In the genomic region with DNA sequence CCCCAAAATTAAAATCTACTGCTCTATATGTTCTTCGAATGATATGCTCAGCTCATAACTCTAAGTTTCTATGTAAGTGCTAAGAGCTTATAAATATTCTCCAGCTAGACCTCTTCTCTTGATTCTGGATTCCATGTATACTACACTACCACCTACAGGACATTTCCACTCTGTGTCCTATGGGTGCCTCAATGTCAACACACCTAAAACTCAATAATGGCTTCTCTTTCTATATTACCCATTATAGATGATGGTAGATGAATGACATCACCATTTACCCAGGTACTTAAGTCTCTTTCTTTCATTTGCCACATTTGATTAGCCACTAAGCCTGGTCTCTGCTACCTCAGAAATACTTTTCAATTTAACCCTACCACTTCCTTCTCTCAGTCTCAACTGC, we compare ENCODE assay signal across 9 cellular contexts. TPM values are rescaled to one million over a fixed set of nuclear protein-coding genes. Genes with fewer than 3 reads are reported as not detected.
A peak's percentile ranks its signal among the peaks of the same experiment; 100 is the strongest.
DNase-seq lines count a peak whose midpoint lies in the region; ATAC-seq, FAIRE-seq and TF ChIP-seq lines count a peak whose summit lies in the region.
"Had no signal": no experiment of that assay in that cellular context is flagged by ENCODE, and none has a peak within 500 bp of the region (broad histone marks: within the 10 kb centered on the region; RNA-seq: fewer than 3 reads in every experiment).

No MANE protein-coding gene starts in this region.

- H3K9me1 ChIP-seq in K562 (ENCODE audit: control insufficient read depth, insufficient read depth, low read length), result no peaks in the 10 kb centered on the region

- 0% methylated on average over 1 of the region's 1 CpG for WGBS in K562 (ENCODE audit: insufficient coverage, low coverage, missing lambda C conversion rate)
- 0 to 90% (median 54%) methylated on average over 1 of the region's 1 CpG for WGBS in psoas muscle, 3 donors
- 0 to 78% (median 35%) methylated on average over 1 of the region's 1 CpG for WGBS in small intestine, 3 donors

- H3K27me3 ChIP-seq in K562 (ENCODE audit: control insufficient read depth in 2 of 2, insufficient read depth in 2 of 2, low read length in 2 of 2), result no peaks in the 10 kb centered on the region
- no peaks in the 10 kb centered on the region for H3K27me3 ChIP-seq in psoas muscle (ENCODE audit: insufficient read depth in 3 of 3, low read length in 2 of 3)
- no peaks in the 10 kb centered on the region for H3K27me3 ChIP-seq in small intestine (ENCODE audit: control insufficient read depth in 2 of 2, insufficient read depth in 2 of 2, low read length in 2 of 2)
- H3K27me3 ChIP-seq: BLaER1 treated with 17β-estradiol and CSF1 and Interleukin-3, amounts not matched to agents 10 nM and 100 nM had no signal

- no peaks in the 10 kb centered on the region for H3K36me3 ChIP-seq in K562 (ENCODE audit: control insufficient read depth, insufficient read depth, low read length)
- H3K36me3 ChIP-seq in psoas muscle (ENCODE audit: insufficient read depth in 1 of 2, low read depth in 1 of 2), result no peaks in the 10 kb centered on the region
- no peaks in the 10 kb centered on the region for H3K36me3 ChIP-seq in small intestine (ENCODE audit: control insufficient read depth in 2 of 2, insufficient read depth in 2 of 2, low read length in 2 of 2)
- H3K36me3 ChIP-seq: BLaER1 treated with 17β-estradiol and CSF1 and Interleukin-3, amounts not matched to agents 10 nM and 100 nM had no signal

- no peak for TF ChIP-seq EP300 in K562 (IDR thresholded peaks at IDR 0.05; ENCODE audit: low read length)

- no TSS peak for BruUV-seq in K562 (replicated peaks; lab: Mats Ljungman, UMichigan)

- H3K9me3 ChIP-seq in K562 (replicated peaks; ENCODE audit: control insufficient read depth, insufficient read depth, low read depth, low read length) (no peaks in the 10 kb centered on the region), psoas muscle (no peaks in the 10 kb centered on the region), small intestine (ENCODE audit: control insufficient read depth, low read depth) (no peaks in the 10 kb centered on the region)

- TF ChIP-seq RAD21 in K562 (CRISPR knock-in tag; conservative IDR thresholded peaks at IDR 0.05 in 1 of 2, IDR thresholded peaks at IDR 0.05 in 1 of 2), result peak; percentile 60 to 86

- in situ Hi-C loops in K562 (cut with MboI), result no loop called here

- intact Hi-C loops in K562 (cut with micrococcal nuclease), result loop anchor here (1.0 to 2.0 kb wide), 4 partner anchors 87 to 237 kb away; no protein-coding TSS in a partner anchor
- intact Hi-C loops in psoas muscle (cut with DNase I), result loop anchor here in 1 of 2 donors (5.0 kb wide), 1 partner anchor 85 kb away; no protein-coding TSS in a partner anchor

- POLR2A ChIA-PET in K562 (lab: Yijun Ruan, JAX), result interaction anchor here (0.7 to 1.2 kb wide), 3 partner anchors 21 to 35 kb away, joined by 3 to 4 read pairs (median 3); no protein-coding TSS in a partner anchor

- H3K27ac ChIP-seq in K562 (ENCODE audit: extremely low read depth, low read depth, low read length), result no peak overlapping the region
- no peak overlapping the region for H3K27ac ChIP-seq in psoas muscle
- no peak overlapping the region for H3K27ac ChIP-seq in small intestine (ENCODE audit: low read depth in 1 of 2, low read length in 1 of 2)
- H3K27ac ChIP-seq: BLaER1 treated with 17β-estradiol and CSF1 and Interleukin-3, amounts not matched to agents 10 nM and 100 nM had no signal

- H4K20me1 ChIP-seq in K562 (replicated peaks; ENCODE audit: control insufficient read depth, insufficient read depth, low read length), result no peaks in the 10 kb centered on the region
- H4K20me1 ChIP-seq: BLaER1 treated with 17β-estradiol and CSF1 and Interleukin-3, amounts not matched to agents 10 nM and 100 nM had no signal

- DNase-seq in NCI-H2196 treated with DMSO at 0.1 percent for 48 hours (lab: John Stamatoyannopoulos, UW; ENCODE audit: unreplicated experiment) (peak; percentile 5), NCI-H2196 (lab: John Stamatoyannopoulos, UW; ENCODE audit: unreplicated experiment) (no peak), NB4 (ENCODE audit: low read depth) (peak; percentile 21), K562 (ENCODE audit: extremely low read depth in 1 of 4, low spot score in 3 of 4) (peak in 3 of 4 experiments; percentile 32 to 57 (median 46)), psoas muscle (no peak), middle frontal gyrus (ENCODE audit: extremely low spot score, low spot score) (no peak), small intestine (no peak)

- no peak overlapping the region for H2AFZ ChIP-seq in K562 (ENCODE audit: low read depth, low read length)

- FAIRE-seq in K562 (lab: Jason Lieb, UNC) (peak; percentile 67), small intestine (lab: Jason Lieb, UNC) (no peak)

- no peak overlapping the region for H3K9ac ChIP-seq in K562 (ENCODE audit: insufficient read depth in 1 of 2, low read depth in 2 of 2, low read length in 2 of 2)
- H3K9ac ChIP-seq: BLaER1 treated with 17β-estradiol and CSF1 and Interleukin-3, amounts not matched to agents 10 nM and 100 nM had no signal

- peaks cover 0 to 9% of the 10 kb centered on the region in 2 experiments; a peak in 3 of 5 replicates for H3K4me1 ChIP-seq in K562 (replicated peaks in 1 of 2; ENCODE audit: control insufficient read depth in 2 of 2, insufficient read depth in 2 of 2, low read length in 2 of 2)
- peaks cover 8% of the 10 kb centered on the region for H3K4me1 ChIP-seq in psoas muscle
- H3K4me1 ChIP-seq in small intestine (ENCODE audit: control insufficient read depth in 2 of 2, insufficient read depth in 1 of 2, low read depth in 1 of 2, low read length in 1 of 2), result no peaks in the 10 kb centered on the region

- TF ChIP-seq POLR2A in NB4 (IDR thresholded peaks at IDR 0.05; ENCODE audit: extremely low read depth, insufficient read length) (no peak), K562 (conservative IDR thresholded peaks at IDR 0.05) (no peak)

- CTCF ChIA-PET in K562 (lab: Yijun Ruan, JAX; ENCODE audit: low intra/inter-chr PET ratio), result interaction anchor here (0.6 to 1.6 kb wide), 2 partner anchors 143 to 237 kb away, joined by 3 to 7 read pairs; a partner anchor contains a TSS

- no peaks in the 10 kb centered on the region for H3K79me2 ChIP-seq in K562 (ENCODE audit: control insufficient read depth, insufficient read depth, low read length)

- H3K4me3 ChIP-seq in NB4 (ENCODE audit: low read depth, low read length) (no peak overlapping the region), K562 (no peak overlapping the region), psoas muscle (no peak overlapping the region), small intestine (ENCODE audit: low read depth in 1 of 2, low read length in 2 of 2) (no peak overlapping the region)
- H3K4me3 ChIP-seq: BLaER1 treated with 17β-estradiol and CSF1 and Interleukin-3, amounts not matched to agents 10 nM and 100 nM had no signal

- peak; percentile 90 for ATAC-seq in K562
- ATAC-seq in psoas muscle, result peak in 2 of 4 donors; percentile 43 to 72
- ATAC-seq in GM18858 (IDR thresholded peaks at IDR 0.05; ENCODE audit: unreplicated experiment), result no peak

- H3K4me2 ChIP-seq in K562 (ENCODE audit: insufficient read depth, low read length), result no peak overlapping the region
- H3K4me2 ChIP-seq: BLaER1 treated with 17β-estradiol and CSF1 and Interleukin-3, amounts not matched to agents 10 nM and 100 nM had no signal

- peak; percentile 16 for TF ChIP-seq CTCF in NB4 (IDR thresholded peaks at IDR 0.05; ENCODE audit: low read depth, low read length)
- TF ChIP-seq CTCF in K562 (IDR thresholded peaks at IDR 0.05 in 2 of 3, conservative IDR thresholded peaks at IDR 0.05 in 1 of 3; ENCODE audit: insufficient read depth in 2 of 3, low read depth in 1 of 3, low read length in 3 of 3), result peak; percentile 42 to 77 (median 62); a peak in 5 of 6 replicates
- peak; percentile 36 for TF ChIP-seq CTCF in psoas muscle (IDR thresholded peaks at IDR 0.05)

TF ChIP-seq in K562, 482 proteins besides CTCF, POLR2A, EP300 and RAD21 (continues in another document):
- TF ChIP-seq ZNF124 (CRISPR knock-in tag; IDR thresholded peaks at IDR 0.05) (no peak), SRSF9 (IDR thresholded peaks at IDR 0.05; ENCODE audit: borderline replicate concordance, low read depth, low read length) (no peak), FOXK2 (conservative IDR thresholded peaks at IDR 0.05 in 1 of 2, IDR thresholded peaks at IDR 0.05 in 1 of 2; ENCODE audit: low read depth in 2 of 2) (peak; percentile 70 to 75), ZNF707 (CRISPR knock-in tag; conservative IDR thresholded peaks at IDR 0.05) (no peak)

RNA-seq across cellular contexts. Expression of a gene that starts 41.3 kb away (rescaled TPM):
- total RNA-seq in K562 (2011; cell fraction: chromatin; rRNA removed; ENCODE audit: low replicate concordance), result 4.0 and 5.3 TPM in 2 replicates
- total RNA-seq in K562 (2011; cell fraction: nucleolus; rRNA removed), result 2.7 and 3.4 TPM in 2 replicates
- total RNA-seq in K562 (2011; cell fraction: nucleoplasm; rRNA removed), result 4.6 and 8.7 TPM in 2 replicates
- total RNA-seq in K562 (2014; rRNA removed) (0.32 and 0.98 TPM in 2 replicates), K562 (2014; rRNA removed; fragmentation: Illumina TruSeq; extraction: Trizol) (0.95 and 1.1 TPM in 2 replicates), K562 (2015; rRNA removed; fragmentation: Illumina TruSeq; extraction: Trizol) (0.94 and 1.3 TPM in 2 replicates), K562 (2021) (1.8 and 2.1 TPM in 2 replicates), psoas muscle (under 1 TPM; 0.12 to 0.56 (median 0.22) TPM)
- polyA plus RNA-seq in K562 (2011; rRNA removed) (3.1 and 3.4 TPM in 2 replicates), K562 (2014; fragmentation: Illumina TruSeq; extraction: Trizol) (1.9 TPM in 2 replicates), K562 (2014; fragmentation: Nextera tagmentation; extraction: Ambion mirVana) (under 1 TPM; 0.42 to 0.52 TPM), K562 (2014; rRNA removed) (2.4 and 2.8 TPM in 2 replicates), psoas muscle (under 1 TPM; 0.14 to 0.36 (median 0.27) TPM), small intestine (1 to 10 TPM in 1 of 3 donors, under 1 TPM in 2; 0.67 to 1.4 (median 0.73) TPM)
- 1.9 and 3.3 TPM in 2 replicates for polyA plus RNA-seq in K562 (2011; cell fraction: cytosol; rRNA removed)
- polyA plus RNA-seq in K562 (2011; cell fraction: nucleus; rRNA removed), result 4.1 and 5.3 TPM in 2 replicates
- 1.9 and 3.5 TPM in 2 replicates for polyA plus RNA-seq in K562 (2012)
- polyA minus RNA-seq in K562 (2011; rRNA and poly(A)+ RNA removed), result 1.5 and 1.8 TPM in 2 replicates
- 0.76 TPM in 1 of 2 replicates, not detected in the other for polyA minus RNA-seq in K562 (2011; cell fraction: cytosol; rRNA and poly(A)+ RNA removed)
- 1.6 and 1.9 TPM in 2 replicates for polyA minus RNA-seq in K562 (2011; cell fraction: nucleus; rRNA and poly(A)+ RNA removed)

Comparison
In these comparisons a context has a peak if more than half of its experiments do, and no peak if none do; other contexts are left out.
1. DNase-seq: peak in NCI-H2196 treated with DMSO at 0.1 percent for 48 hours (single experiment), NB4 (single experiment) and K562 (3 of 4); none in NCI-H2196 (single experiment), psoas muscle (0 of 2), middle frontal gyrus (single experiment) and small intestine (single experiment).
2. Peak in every context shown above with its lines, with median percentiles within 50 percentile points of each other: CTCF ChIP-seq.